2 cellular contexts compared by ENCODE assay signal in the genomic region with DNA sequence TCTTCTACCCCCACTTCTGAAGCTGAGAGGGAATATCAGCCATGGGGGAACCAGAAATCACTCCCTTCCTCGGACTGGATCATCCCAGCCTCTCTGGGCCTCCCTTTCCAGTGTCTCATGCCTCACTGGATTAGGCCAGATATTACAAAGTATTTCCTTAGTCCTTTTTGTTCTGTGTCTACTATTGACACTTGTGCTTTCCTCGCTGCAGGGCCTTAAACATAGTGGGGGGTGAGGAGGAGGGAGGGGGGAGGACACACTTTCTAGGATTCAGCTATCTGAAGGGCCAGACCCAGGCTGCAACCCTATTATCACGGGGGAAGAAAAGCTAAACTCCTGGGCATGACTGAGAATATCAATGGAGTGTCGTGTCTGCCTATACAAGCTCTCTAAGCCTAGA.
TF ChIP-seq lines count a peak whose summit lies in the region.

No MANE protein-coding gene starts in this region.

TF ChIP-seq in H1, 55 proteins besides CTCF, POLR2A, EP300 and RAD21:
- no peak for TF ChIP-seq KDM1A (IDR thresholded peaks at IDR 0.05; ENCODE audit: borderline replicate concordance, low read length)
- no peak for TF ChIP-seq SUZ12 (IDR thresholded peaks at IDR 0.05; ENCODE audit: low read length)

TF ChIP-seq in neural cell, 6 proteins besides CTCF, POLR2A, EP300 and RAD21:
- TF ChIP-seq TAF1 (IDR thresholded peaks at IDR 0.05; ENCODE audit: low read depth) (no peak), POLR2AphosphoS5 (IDR thresholded peaks at IDR 0.05) (no peak), MXI1 (conservative IDR thresholded peaks at IDR 0.05; ENCODE audit: poor library complexity, severe bottlenecking) (no peak), EZH2 (IDR thresholded peaks at IDR 0.05; ENCODE audit: borderline replicate concordance, insufficient read depth, low read length, poor library complexity, severe bottlenecking) (no peak), SMC3 (conservative IDR thresholded peaks at IDR 0.05; ENCODE audit: poor library complexity) (no peak)
